In genomic region chr20:35954907-35955251, GRCh38 we compare ENCODE assay signal across 8 cellular contexts. TPM values are rescaled to one million over a fixed set of nuclear protein-coding genes. Genes with fewer than 3 reads are reported as not detected.
A peak's percentile ranks its signal among the peaks of the same experiment; 100 is the strongest.
DNase-seq lines count a peak whose midpoint lies in the region; ATAC-seq and TF ChIP-seq lines count a peak whose summit lies in the region.

No MANE protein-coding gene starts in this region.

- no peaks in the 10 kb centered on the region for H3K9me3 ChIP-seq in Panc1 (ENCODE audit: control insufficient read depth, insufficient read depth, low read depth, low read length)
- H3K9me3 ChIP-seq in lower lobe of right lung, result no peaks in the 10 kb centered on the region
- no peaks in the 10 kb centered on the region for H3K9me3 ChIP-seq in transverse colon

- no peaks in the 10 kb centered on the region for H3K36me3 ChIP-seq in Panc1 (ENCODE audit: control insufficient read depth, insufficient read depth, low read length)
- H3K36me3 ChIP-seq in lower lobe of right lung, result peaks cover 7% of the 10 kb centered on the region
- H3K36me3 ChIP-seq in transverse colon, result no peaks in the 10 kb centered on the region

- peaks cover 2% of the 10 kb centered on the region for H3K9me3 Mint-ChIP-seq in chondrocyte (ENCODE audit: low read depth)

- H3K4me1 Mint-ChIP-seq in chondrocyte (ENCODE audit: low read depth), result peaks cover 16% of the 10 kb centered on the region

- TF ChIP-seq CTCF in AG09309 (IDR thresholded peaks at IDR 0.05; ENCODE audit: control insufficient read depth, insufficient read depth, low read depth, low read length, missing control alignments) (no peak), Panc1 (IDR thresholded peaks at IDR 0.05) (no peak), chondrocyte (IDR thresholded peaks at IDR 0.05) (no peak), lower lobe of right lung (IDR thresholded peaks at IDR 0.05) (no peak), transverse colon (IDR thresholded peaks at IDR 0.05) (no peak)

- TF ChIP-seq EP300 in transverse colon (IDR thresholded peaks at IDR 0.05; ENCODE audit: low read depth), result no peak

- H3K4me1 ChIP-seq in Panc1 (ENCODE audit: control insufficient read depth, insufficient read depth, low read length) (peaks cover 8% of the 10 kb centered on the region), lower lobe of right lung (peaks cover 26% of the 10 kb centered on the region), transverse colon (peaks cover 21 to 31% (median 26%) of the 10 kb centered on the region in 4 donors)

- CTCF ChIA-PET in Panc1 (lab: Charles Lee), result interaction anchor here (2.0 kb wide), 1 partner anchor 38 kb away, joined by 11 read pairs; no protein-coding TSS in a partner anchor

- WGBS in transverse colon (ENCODE audit: low coverage in 1 of 2), 2 donors, result 1 to 10% methylated on average over 3 to 19 of the region's 19 CpGs

- H3K27me3 ChIP-seq in Panc1 (ENCODE audit: control insufficient read depth, insufficient read depth, low read length) (no peaks in the 10 kb centered on the region), lower lobe of right lung (ENCODE audit: low read depth) (no peaks in the 10 kb centered on the region), transverse colon (no peaks in the 10 kb centered on the region)

- peaks cover 2% of the 10 kb centered on the region for H3K36me3 Mint-ChIP-seq in chondrocyte (ENCODE audit: low read depth)

- H3K27ac ChIP-seq in Panc1 (ENCODE audit: low read length) (peak overlapping the region; percentile 92), lower lobe of right lung (peak overlapping the region; percentile 98), transverse colon (peak overlapping the region; percentile 98 to 100 (median 99))

- H3K27ac Mint-ChIP-seq in chondrocyte (ENCODE audit: unreplicated experiment), result peak overlapping the region; percentile 99

- intact Hi-C loops in Panc1 (cut with micrococcal nuclease; ENCODE audit: unreplicated experiment) (no loop called here), lower lobe of right lung (cut with DNase I) (no loop called here), transverse colon (cut with DNase I; ENCODE audit: low total_unique reads) (no loop called here)

- no peak for TF ChIP-seq POLR2A in transverse colon (IDR thresholded peaks at IDR 0.05)

- peak overlapping the region; percentile 91 for H3K4me3 ChIP-seq in AG09309 (ENCODE audit: control insufficient read depth, low read depth, low read length)
- peak overlapping the region; percentile 85 to 95 for H3K4me3 ChIP-seq in Panc1 (ENCODE audit: low read depth in 2 of 2, low read length in 2 of 2)
- H3K4me3 ChIP-seq in lower lobe of right lung, result peak overlapping the region; percentile 91
- peak overlapping the region; percentile 37 to 94 (median 88) for H3K4me3 ChIP-seq in transverse colon

- peak overlapping the region; percentile 99 for H3K4me3 Mint-ChIP-seq in chondrocyte (ENCODE audit: unreplicated experiment)

- DNase-seq in AG09309 (ENCODE audit: low read depth) (no peak), Panc1 (ENCODE audit: low read depth, low spot score) (no peak), chondrocyte (ENCODE audit: low spot score) (no peak), lower lobe of right lung (no peak), transverse colon (no peak), GOT3 (lab: John Stamatoyannopoulos, UW) (no peak), NCI-H774 (lab: John Stamatoyannopoulos, UW) (no peak)

- POLR2A ChIA-PET in Panc1 (lab: Charles Lee), result interaction anchor here (0.9 kb wide), 1 partner anchor 213 kb away, joined by 3 read pairs; the partner anchor contains the start of gene RBM39

- TSS peak; percentile 83 for BruUV-seq in Panc1 (replicated peaks; lab: Mats Ljungman, UMichigan)

- no peaks in the 10 kb centered on the region for H3K27me3 Mint-ChIP-seq in chondrocyte (ENCODE audit: low read depth)

- ATAC-seq in GM18499 (IDR thresholded peaks at IDR 0.05; ENCODE audit: insufficient read depth, unreplicated experiment), result peak; percentile 20
- ATAC-seq in Panc1, result peak; percentile 64
- ATAC-seq in lower lobe of right lung, result peak; percentile 2 to 14

- in situ Hi-C loops in Panc1 (cut with HindIII; ENCODE audit: low pct_unique_long_range_greater_than_20kb, low sequenced_read_pairs), result no loop called here
- in situ Hi-C loops in transverse colon (cut with MboI; ENCODE audit: low pct_ligation_motif_present in 1 of 4, low pct_unique_long_range_greater_than_20kb in 1 of 4, low sequenced_read_pairs in 3 of 4), result no loop called here

RNA-seq across cellular contexts. Expression of gene SCAND1, which starts 0.6 kb away (rescaled TPM):
- total RNA-seq in Panc1 (2021; ENCODE audit: unreplicated experiment) (59.6 TPM), chondrocyte (54.4 to 58.1 TPM (median 54.5 TPM) in 3 replicates), lower lobe of right lung (51.9 TPM), transverse colon (100 to 1,000 TPM in 3 of 4 donors, 10 to 100 TPM in 1; 80.8 to 152 (median 109) TPM)
- 68.0 TPM for polyA plus RNA-seq in Panc1 (2012; ENCODE audit: insufficient read length)

RNA-seq across cellular contexts. Expression of gene CNBD2, which starts 13.5 kb away (rescaled TPM):
- 3.7 TPM for total RNA-seq in Panc1 (2021; ENCODE audit: unreplicated experiment)
- polyA plus RNA-seq in Panc1 (2012; ENCODE audit: insufficient read length), result not detected
- total RNA-seq in chondrocyte, result 1.6 to 4.8 TPM (median 3.3 TPM) in 3 replicates
- 4.3 TPM for total RNA-seq in lower lobe of right lung
- 1 to 10 TPM in 3 of 4 donors, not detected in 1; 6.2 to 9.4 (median 7.8) TPM for total RNA-seq in transverse colon

Comparison
In these comparisons a context has a peak if more than half of its experiments do, and no peak if none do; other contexts are left out.
1. ATAC-seq: peak in every context shown above with its lines; median percentile 64 in Panc1; 20 in GM18499; 8 in lower lobe of right lung.